27 cellular contexts compared by ENCODE assay signal in genomic region chr2:238004077-238004830, GRCh38. TPM values are rescaled to one million over a fixed set of nuclear protein-coding genes. Genes with fewer than 3 reads are reported as not detected.
DNase-seq lines count a peak whose midpoint lies in the region; ATAC-seq and TF ChIP-seq lines count a peak whose summit lies in the region.
"Had no signal": no experiment of that assay in that cellular context is flagged by ENCODE, and none has a peak within 500 bp of the region (broad histone marks: within the 10 kb centered on the region; RNA-seq: fewer than 3 reads in every experiment).

No MANE protein-coding gene starts in this region.

- no peak for DNase-seq in activated T-cell treated with anti-CD3 and anti-CD28 coated beads, Interleukin-2, amount 50 U/mL, for 24 hours
- no peak for DNase-seq in activated T-cell treated with anti-CD3 and anti-CD28 coated beads, Interleukin-2, amount 50 U/mL, for 48 hours
- DNase-seq in activated naive CD4-positive, alpha-beta T cell treated with anti-CD3 and anti-CD28 coated beads, Interleukin-2, amount 50 U/mL, for 72 hours (ENCODE audit: low spot score in 2 of 2) = no peak
- no peak for DNase-seq in stimulated activated effector memory CD8-positive, alpha-beta T cell treated with anti-CD3 and anti-CD28 coated beads, Interleukin-12 subunit alpha, Interleukin-12 subunit beta, amount 100 ng/mL, for 72 hours (ENCODE audit: low spot score in 2 of 2)
- DNase-seq in activated gamma-delta T cell (lab: John Stamatoyannopoulos, UW) (no peak), Peyer's patch (no peak)
- DNase-seq: body of pancreas, Caco-2, dermis blood vessel endothelial cell, GDM1, hippocampal formation, MM.1S, NCI-H2081 treated with DMSO at 0.1 percent for 48 hours, NCI-H446, posterior cingulate gyrus, right cardiac atrium, RPMI8226, spleen, testis had no signal

- ATAC-seq in activated naive CD4-positive, alpha-beta T cell treated with anti-CD3 and anti-CD28 coated beads, Interleukin-2, amount 50 U/mL, for 72 hours = peak; percentile 46 to 70
- peak; percentile 88 for ATAC-seq in stimulated activated effector memory CD8-positive, alpha-beta T cell treated with anti-CD3 and anti-CD28 coated beads, Interleukin-12 subunit alpha, Interleukin-12 subunit beta, amount 100 ng/mL, for 72 hours
- ATAC-seq in GM18909 (IDR thresholded peaks at IDR 0.05; ENCODE audit: poor library complexity, unreplicated experiment) = no peak
- ATAC-seq: body of pancreas, gastroesophageal sphincter, HCT116, left lobe of liver, right cardiac atrium had no signal

- H3K9me3 ChIP-seq in HEK293 (ENCODE audit: control insufficient read depth, insufficient read depth, low read depth, low read length) (no peaks in the 10 kb centered on the region), Peyer's patch (no peaks in the 10 kb centered on the region)
- H3K9me3 ChIP-seq: body of pancreas, Caco-2, gastroesophageal sphincter, SJSA1, testis had no signal

- H3K4me1 Mint-ChIP-seq in activated T-cell treated with anti-CD3 and anti-CD28 coated beads, Interleukin-2, amount 50 U/mL, for 24 hours (ENCODE audit: low read depth) = peaks cover 75% of the 10 kb centered on the region
- peaks cover 64% of the 10 kb centered on the region for H3K4me1 Mint-ChIP-seq in stimulated activated effector memory CD8-positive, alpha-beta T cell treated with anti-CD3 and anti-CD28 coated beads, Interleukin-12 subunit alpha, Interleukin-12 subunit beta, amount 100 ng/mL, for 72 hours

- no peak for TF ChIP-seq CTCF in HEK293 (tag by site-specific recombination; IDR thresholded peaks at IDR 0.05)
- TF ChIP-seq CTCF in Peyer's patch (IDR thresholded peaks at IDR 0.05) = no peak

- peaks cover 3% of the 10 kb centered on the region for H3K9me3 Mint-ChIP-seq in activated T-cell treated with anti-CD3 and anti-CD28 coated beads, Interleukin-2, amount 50 U/mL, for 24 hours
- H3K9me3 Mint-ChIP-seq in activated naive CD4-positive, alpha-beta T cell treated with anti-CD3 and anti-CD28 coated beads, Interleukin-2, amount 50 U/mL, for 72 hours = peaks cover 0 to 7% of the 10 kb centered on the region in 2 donors
- H3K9me3 Mint-ChIP-seq in stimulated activated effector memory CD8-positive, alpha-beta T cell treated with anti-CD3 and anti-CD28 coated beads, Interleukin-12 subunit alpha, Interleukin-12 subunit beta, amount 100 ng/mL, for 72 hours = no peaks in the 10 kb centered on the region
- H3K9me3 Mint-ChIP-seq: memory B cell had no signal

- POLR2A ChIA-PET in HEK293 (lab: Yijun Ruan, JAX) = no interaction called here

- H3K27me3 Mint-ChIP-seq in activated T-cell treated with anti-CD3 and anti-CD28 coated beads, Interleukin-2, amount 50 U/mL, for 24 hours = no peaks in the 10 kb centered on the region
- H3K27me3 Mint-ChIP-seq: memory B cell had no signal

- no peak for TF ChIP-seq POLR2A in Peyer's patch (IDR thresholded peaks at IDR 0.05)

- no peak overlapping the region for H3K4me3 ChIP-seq in HEK293 (ENCODE audit: low read depth, low read length)
- no peak overlapping the region for H3K4me3 ChIP-seq in Peyer's patch
- H3K4me3 ChIP-seq: body of pancreas, gastroesophageal sphincter, SJSA1, spleen, testis had no signal

- H3K4me3 Mint-ChIP-seq in activated T-cell treated with anti-CD3 and anti-CD28 coated beads, Interleukin-2, amount 50 U/mL, for 24 hours = peak overlapping the region; percentile 41
- H3K4me3 Mint-ChIP-seq in stimulated activated effector memory CD8-positive, alpha-beta T cell treated with anti-CD3 and anti-CD28 coated beads, Interleukin-12 subunit alpha, Interleukin-12 subunit beta, amount 100 ng/mL, for 72 hours = peak overlapping the region; percentile 44
- H3K4me3 Mint-ChIP-seq: memory B cell had no signal

- CTCF ChIA-PET in HEK293 (lab: Yijun Ruan, JAX) = no interaction called here

- peaks cover 65% of the 10 kb centered on the region for H3K36me3 Mint-ChIP-seq in activated T-cell treated with anti-CD3 and anti-CD28 coated beads, Interleukin-2, amount 50 U/mL, for 24 hours (ENCODE audit: low read depth)
- H3K36me3 Mint-ChIP-seq in activated naive CD4-positive, alpha-beta T cell treated with anti-CD3 and anti-CD28 coated beads, Interleukin-2, amount 50 U/mL, for 72 hours = peaks cover 22 to 39% of the 10 kb centered on the region in 2 donors
- peaks cover 65% of the 10 kb centered on the region for H3K36me3 Mint-ChIP-seq in stimulated activated effector memory CD8-positive, alpha-beta T cell treated with anti-CD3 and anti-CD28 coated beads, Interleukin-12 subunit alpha, Interleukin-12 subunit beta, amount 100 ng/mL, for 72 hours

- H3K27me3 ChIP-seq in Peyer's patch = no peaks in the 10 kb centered on the region
- H3K27me3 ChIP-seq: body of pancreas, gastroesophageal sphincter, SJSA1, spleen, testis had no signal

- no peaks in the 10 kb centered on the region for H3K4me1 ChIP-seq in HEK293 (ENCODE audit: control insufficient read depth, insufficient read depth, low read length)
- no peaks in the 10 kb centered on the region for H3K4me1 ChIP-seq in Peyer's patch
- H3K4me1 ChIP-seq: body of pancreas, Caco-2, gastroesophageal sphincter, testis had no signal

- peaks cover 0 to 7% of the 10 kb centered on the region in 2 experiments; a peak in 1 of 3 replicates for H3K36me3 ChIP-seq in HEK293 (ENCODE audit: control insufficient read depth in 2 of 2, insufficient read depth in 1 of 2, low read length in 2 of 2)
- H3K36me3 ChIP-seq in Peyer's patch = peaks cover 0 to 8% (median 0%) of the 10 kb centered on the region in 3 donors

- H3K27ac Mint-ChIP-seq in activated T-cell treated with anti-CD3 and anti-CD28 coated beads, Interleukin-2, amount 50 U/mL, for 24 hours = peak overlapping the region; percentile 89
- H3K27ac Mint-ChIP-seq in activated naive CD4-positive, alpha-beta T cell treated with anti-CD3 and anti-CD28 coated beads, Interleukin-2, amount 50 U/mL, for 72 hours = peak overlapping the region; percentile 76 to 92
- peak overlapping the region; percentile 93 for H3K27ac Mint-ChIP-seq in stimulated activated effector memory CD8-positive, alpha-beta T cell treated with anti-CD3 and anti-CD28 coated beads, Interleukin-12 subunit alpha, Interleukin-12 subunit beta, amount 100 ng/mL, for 72 hours
- H3K27ac Mint-ChIP-seq: memory B cell had no signal

- H3K27ac ChIP-seq in HEK293 (ENCODE audit: extremely low read depth, low read depth, low read length) (no peak overlapping the region), Peyer's patch (no peak overlapping the region)
- H3K27ac ChIP-seq: body of pancreas, gastroesophageal sphincter, KMS-11, SJSA1, spleen, testis had no signal

TF ChIP-seq in HEK293, 187 proteins besides CTCF, POLR2A, EP300 and RAD21:
- TF ChIP-seq SCRT2 (tag by site-specific recombination; IDR thresholded peaks at IDR 0.05) (peak; percentile 78), ZSCAN5A (tag by site-specific recombination; IDR thresholded peaks at IDR 0.05) (no peak), ZNF341 (tag by site-specific recombination; IDR thresholded peaks at IDR 0.05; ENCODE audit: low read depth) (no peak), SCRT1 (tag by site-specific recombination; IDR thresholded peaks at IDR 0.05; ENCODE audit: borderline replicate concordance) (peak; percentile 59)
- TF ChIP-seq, protein P1, sequence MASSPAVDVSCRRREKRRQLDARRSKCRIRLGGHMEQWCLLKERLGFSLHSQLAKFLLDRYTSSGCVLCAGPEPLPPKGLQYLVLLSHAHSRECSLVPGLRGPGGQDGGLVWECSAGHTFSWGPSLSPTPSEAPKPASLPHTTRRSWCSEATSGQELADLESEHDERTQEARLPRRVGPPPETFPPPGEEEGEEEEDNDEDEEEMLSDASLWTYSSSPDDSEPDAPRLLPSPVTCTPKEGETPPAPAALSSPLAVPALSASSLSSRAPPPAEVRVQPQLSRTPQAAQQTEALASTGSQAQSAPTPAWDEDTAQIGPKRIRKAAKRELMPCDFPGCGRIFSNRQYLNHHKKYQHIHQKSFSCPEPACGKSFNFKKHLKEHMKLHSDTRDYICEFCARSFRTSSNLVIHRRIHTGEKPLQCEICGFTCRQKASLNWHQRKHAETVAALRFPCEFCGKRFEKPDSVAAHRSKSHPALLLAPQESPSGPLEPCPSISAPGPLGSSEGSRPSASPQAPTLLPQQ (tag by site-specific recombination; IDR thresholded peaks at IDR 0.05) = 0 out of 2 replicates have a peak, but pooled peaks have one; percentile 31

RNA-seq across cellular contexts. Expression of gene UBE2F, which starts 37.4 kb away (rescaled TPM):
- 100 to 1,000 TPM in 1 of 2 donors, 10 to 100 TPM in 1; 64.5 to 175 TPM for total RNA-seq in activated naive CD4-positive, alpha-beta T cell treated with anti-CD3 and anti-CD28 coated beads, Interleukin-2, amount 50 U/mL, for 72 hours
- 10 to 100 TPM; 21.5 to 67.7 (median 50.3) TPM for total RNA-seq in Peyer's patch

RNA-seq across cellular contexts. Expression of gene SCLY, which starts 56.5 kb away (rescaled TPM):
- 10 to 100 TPM; 58.0 to 75.2 TPM for total RNA-seq in activated naive CD4-positive, alpha-beta T cell treated with anti-CD3 and anti-CD28 coated beads, Interleukin-2, amount 50 U/mL, for 72 hours
- total RNA-seq in Peyer's patch = 10 to 100 TPM; 13.2 to 45.2 (median 24.2) TPM
